31 cellular contexts compared by ENCODE assay signal in the genomic region with DNA sequence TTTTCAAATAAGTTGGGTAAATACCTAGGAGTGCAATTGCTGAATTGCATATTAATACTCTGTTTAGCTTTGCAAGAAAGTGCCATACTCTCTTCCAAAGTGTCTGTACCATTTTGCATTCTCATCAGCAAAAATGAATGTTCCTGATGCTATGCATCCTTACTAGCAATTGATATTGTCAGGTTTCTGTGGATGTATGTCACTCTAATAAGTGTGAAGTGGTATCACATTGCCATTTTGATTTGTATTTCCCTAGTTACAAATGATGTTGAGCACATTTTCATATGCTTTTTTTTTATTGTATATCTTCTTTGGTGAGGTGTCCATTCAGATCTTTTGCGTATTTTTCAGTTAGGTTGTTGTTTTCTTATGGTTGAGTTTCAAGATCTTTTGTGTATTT.
A peak's percentile ranks its signal among the peaks of the same experiment; 100 is the strongest.
DNase-seq lines count a peak whose midpoint lies in the region; FAIRE-seq and TF ChIP-seq lines count a peak whose summit lies in the region.
"Had no signal": no experiment of that assay in that cellular context is flagged by ENCODE, and none has a peak within 500 bp of the region (broad histone marks: within the 10 kb centered on the region; RNA-seq: fewer than 3 reads in every experiment).

No MANE protein-coding gene starts in this region.

- FAIRE-seq in urothelium cell line (lab: Jason Lieb, UNC): peak; percentile 69
- FAIRE-seq: A204.1, A549, D721Med had no signal

- no peak for TF ChIP-seq POLR2A in esophagus squamous epithelium (IDR thresholded peaks at IDR 0.05)

- no peaks in the 10 kb centered on the region for H3K4me1 ChIP-seq in left ventricle myocardium inferior
- H3K4me1 ChIP-seq in esophagus squamous epithelium: no peaks in the 10 kb centered on the region
- H3K4me1 ChIP-seq: A549; BLaER1; BLaER1 treated with 17β-estradiol and CSF1 and Interleukin-3, amounts not matched to agents 10 nM and 100 nM; Caco-2 had no signal

- H3K36me3 ChIP-seq in neural cell (ENCODE audit: insufficient read depth, low read length) (no peaks in the 10 kb centered on the region), left ventricle myocardium inferior (no peaks in the 10 kb centered on the region), esophagus squamous epithelium (no peaks in the 10 kb centered on the region)
- H3K36me3 ChIP-seq: BE2C; BLaER1; BLaER1 treated with 17β-estradiol and CSF1 and Interleukin-3, amounts not matched to agents 10 nM and 100 nM had no signal

- H3K9me2 ChIP-seq in neural cell (ENCODE audit: insufficient read depth, low read length): no peaks in the 10 kb centered on the region

- no peak for TF ChIP-seq RAD21 in neural cell (conservative IDR thresholded peaks at IDR 0.05)

- H3K27me3 ChIP-seq in neural cell (ENCODE audit: insufficient read depth, low read depth, low read length) (no peaks in the 10 kb centered on the region), left ventricle myocardium inferior (ENCODE audit: low read depth) (no peaks in the 10 kb centered on the region), esophagus squamous epithelium (no peaks in the 10 kb centered on the region)
- H3K27me3 ChIP-seq: BE2C; BLaER1; BLaER1 treated with 17β-estradiol and CSF1 and Interleukin-3, amounts not matched to agents 10 nM and 100 nM had no signal

- no peak for DNase-seq in urothelium cell line (ENCODE audit: low spot score)
- DNase-seq in left ventricle myocardium inferior: no peak
- no peak for DNase-seq in esophagus squamous epithelium (lab: John Stamatoyannopoulos, UW)
- DNase-seq: 8988T; ACHN; AML-193; BE2C; C1 segment of cervical spinal cord; Caco-2; Calu3; CD4-positive, alpha-beta memory T cell; CD4-positive, alpha-beta T cell; CD4-positive, CD25-positive, alpha-beta regulatory T cell; CD8-positive, alpha-beta memory T cell; CD8-positive, alpha-beta T cell; COR-L47; DMS 273 treated with DMSO at 0.1 percent for 48 hours; DMS153; DMS53; DMS79; DMS79 treated with DMSO at 0.1 percent for 48 hours; DND-41; EL had no signal

- H3K4me3 ChIP-seq in neural cell (ENCODE audit: low read length): no peak overlapping the region
- H3K4me3 ChIP-seq in left ventricle myocardium inferior: no peak overlapping the region
- H3K4me3 ChIP-seq in esophagus squamous epithelium: no peak overlapping the region
- H3K4me3 ChIP-seq: A549; BLaER1; BLaER1 treated with 17β-estradiol and CSF1 and Interleukin-3, amounts not matched to agents 10 nM and 100 nM had no signal

- H2AFZ ChIP-seq in neural cell (ENCODE audit: low read depth, low read length): no peak overlapping the region

- intact Hi-C loops in left ventricle myocardium inferior (cut with micrococcal nuclease): no loop called here
- intact Hi-C loops in esophagus squamous epithelium (cut with DNase I): no loop called here

- peak; percentile 91 for TF ChIP-seq EP300 in neural cell (conservative IDR thresholded peaks at IDR 0.05; ENCODE audit: poor library complexity, severe bottlenecking)

- WGBS in esophagus squamous epithelium, 2 donors: 79 to 87% methylated on average over 1 of the region's 1 CpG

- no peak for TF ChIP-seq CTCF in neural cell (IDR thresholded peaks at IDR 0.05; ENCODE audit: poor library complexity, severe bottlenecking)
- no peak for TF ChIP-seq CTCF in left ventricle myocardium inferior (IDR thresholded peaks at IDR 0.05; ENCODE audit: borderline replicate concordance)
- no peak for TF ChIP-seq CTCF in esophagus squamous epithelium (IDR thresholded peaks at IDR 0.05)

- no peak overlapping the region for H3K27ac ChIP-seq in neural cell (ENCODE audit: low read length)
- no peak overlapping the region for H3K27ac ChIP-seq in left ventricle myocardium inferior (replicated peaks)
- H3K27ac ChIP-seq in esophagus squamous epithelium: no peak overlapping the region
- H3K27ac ChIP-seq: 22Rv1; A549; BLaER1; BLaER1 treated with 17β-estradiol and CSF1 and Interleukin-3, amounts not matched to agents 10 nM and 100 nM; C4-2B had no signal

- no peaks in the 10 kb centered on the region for H3K79me2 ChIP-seq in neural cell (replicated peaks; ENCODE audit: insufficient read depth, low read length)

- H4K20me1 ChIP-seq in neural cell (ENCODE audit: insufficient read depth): no peaks in the 10 kb centered on the region
- H4K20me1 ChIP-seq: BLaER1; BLaER1 treated with 17β-estradiol and CSF1 and Interleukin-3, amounts not matched to agents 10 nM and 100 nM had no signal

- H3F3A ChIP-seq in neural cell (ENCODE audit: insufficient read depth, low read length, poor library complexity, severe bottlenecking): no peaks in the 10 kb centered on the region

- no peak overlapping the region for H3K9ac ChIP-seq in neural cell (ENCODE audit: low read length)
- H3K9ac ChIP-seq: BLaER1; BLaER1 treated with 17β-estradiol and CSF1 and Interleukin-3, amounts not matched to agents 10 nM and 100 nM had no signal

- H3K4me2 ChIP-seq in neural cell (ENCODE audit: low read length): no peak overlapping the region
- H3K4me2 ChIP-seq: A549; BLaER1; BLaER1 treated with 17β-estradiol and CSF1 and Interleukin-3, amounts not matched to agents 10 nM and 100 nM had no signal

- no peaks in the 10 kb centered on the region for H3K9me3 ChIP-seq in neural cell (ENCODE audit: low read length)
- H3K9me3 ChIP-seq in left ventricle myocardium inferior (replicated peaks): peaks cover 8% of the 10 kb centered on the region
- H3K9me3 ChIP-seq in esophagus squamous epithelium: no peaks in the 10 kb centered on the region
- H3K9me3 ChIP-seq: A549; BE2C; BLaER1; BLaER1 treated with 17β-estradiol and CSF1 and Interleukin-3, amounts not matched to agents 10 nM and 100 nM; Caco-2 had no signal

TF ChIP-seq in neural cell, 6 proteins besides CTCF, POLR2A, EP300 and RAD21:
- TF ChIP-seq EZH2 (IDR thresholded peaks at IDR 0.05; ENCODE audit: borderline replicate concordance, insufficient read depth, low read length, poor library complexity, severe bottlenecking) (no peak), POLR2AphosphoS5 (IDR thresholded peaks at IDR 0.05) (peak; percentile 70)
